Comparison of ENCODE assay signal across 16 cellular contexts in genomic region chr1:101723415-101723814, GRCh38.
"Had no signal": no experiment of that assay in that cellular context is flagged by ENCODE, and none has a peak within 500 bp of the region (broad histone marks: within the 10 kb centered on the region; RNA-seq: fewer than 3 reads in every experiment).

No MANE protein-coding gene starts in this region.

- DNase-seq: activated CD4-positive, alpha-beta T cell treated with anti-CD3 and anti-CD28 coated beads for 48 hours; activated CD8-positive, alpha-beta memory T cell treated with anti-CD3 and anti-CD28 coated beads, Interleukin-2, amount 50 U/mL, for 48 hours; activated CD8-positive, alpha-beta T cell treated with anti-CD3 and anti-CD28 coated beads, Interleukin-2, amount 10 ng/mL, durations not matched to agents 7 days and 5 days; aorta; endodermal cell; erythroblast; hippocampal formation; left ventricle myocardium superior; nephron progenitor cell; spleen; stimulated activated CD4-positive, alpha-beta T cell treated with anti-CD3 and anti-CD28 coated beads, Interleukin-1b, Interleukin-23, amount 100 ng/mL, for 48 hours; stimulated activated naive CD4-positive, alpha-beta T cell; substantia nigra; trophoblast cell had no signal

- H3K27ac ChIP-seq: spleen had no signal

- ATAC-seq: activated CD8-positive, alpha-beta T cell treated with anti-CD3 and anti-CD28 coated beads, Interleukin-2, amount 10 ng/mL, durations not matched to agents 7 days and 5 days; left ventricle myocardium superior; sciatic nerve had no signal

- H3K27me3 ChIP-seq: spleen had no signal

- H3K4me3 ChIP-seq: spleen had no signal

- FAIRE-seq: bronchial epithelial cell had no signal

- H3K4me1 ChIP-seq: spleen had no signal

- H3K9me3 ChIP-seq: spleen had no signal

- H3K36me3 ChIP-seq: spleen had no signal
